ENCODE assay signal across 8 cellular contexts in genomic region chr12:122399592-122400373, GRCh38. TPM values are rescaled to one million over a fixed set of nuclear protein-coding genes. Genes with fewer than 3 reads are reported as not detected.
DNase-seq lines count a peak whose midpoint lies in the region; ATAC-seq lines count a peak whose summit lies in the region.

No MANE protein-coding gene starts in this region.

- H3K27me3 ChIP-seq in mononuclear cell (ENCODE audit: insufficient read depth, low read length), result no peaks in the 10 kb centered on the region
- H3K27me3 ChIP-seq in stomach smooth muscle (ENCODE audit: control insufficient read depth in 1 of 2, insufficient read depth in 2 of 2, low read length in 2 of 2), result no peaks in the 10 kb centered on the region

- H3K4me1 ChIP-seq in mononuclear cell (ENCODE audit: insufficient read depth, low read length), result peaks cover 29% of the 10 kb centered on the region
- H3K4me1 ChIP-seq in stomach smooth muscle (ENCODE audit: control insufficient read depth, insufficient read depth, low read length), result peaks cover 31% of the 10 kb centered on the region

- peaks cover 0 to 4% of the 10 kb centered on the region in 2 donors for H3K36me3 ChIP-seq in stomach smooth muscle (ENCODE audit: control insufficient read depth in 2 of 2, insufficient read depth in 2 of 2, low read length in 2 of 2)

- H3K4me3 ChIP-seq in mononuclear cell (ENCODE audit: low read length) (peak overlapping the region; percentile 5), stomach smooth muscle (ENCODE audit: low read length in 2 of 2) (peak overlapping the region; percentile 10 to 52)

- in situ Hi-C loops in Caki2 (cut with HindIII; ENCODE audit: low pct_unique_long_range_greater_than_20kb, low sequenced_read_pairs), result no loop called here

- ATAC-seq in HG03520 (IDR thresholded peaks at IDR 0.05; ENCODE audit: unreplicated experiment), result no peak

- H3K9me3 ChIP-seq in mononuclear cell (ENCODE audit: low read depth, low read length) (no peaks in the 10 kb centered on the region), stomach smooth muscle (ENCODE audit: control insufficient read depth in 2 of 2, low read length in 2 of 2) (no peaks in the 10 kb centered on the region)

- peak overlapping the region; percentile 47 to 72 for H3K9ac ChIP-seq in stomach smooth muscle (ENCODE audit: low read length in 2 of 2)

- peak; percentile 85 for DNase-seq in Caki2 (ENCODE audit: low read depth)
- peak; percentile 66 for DNase-seq in HK-2 (ENCODE audit: unreplicated experiment)
- DNase-seq in NOMO-1 treated with DMSO at 0.1 percent for 48 hours (lab: John Stamatoyannopoulos, UW; ENCODE audit: unreplicated experiment), result peak; percentile 73
- peak; percentile 61 for DNase-seq in activated CD8-positive, alpha-beta memory T cell treated with anti-CD3 and anti-CD28 coated beads, Interleukin-2, amount 50 U/mL, for 48 hours
- peak; percentile 58 for DNase-seq in epidermal melanocyte (ENCODE audit: insufficient read length, low spot score)

- peak overlapping the region; percentile 93 for H3K27ac ChIP-seq in stomach smooth muscle (ENCODE audit: low read length)

RNA-seq across cellular contexts. Expression of gene CLIP1, which starts 22.7 kb away (rescaled TPM):
- 26.9 and 28.4 TPM in 2 replicates for total RNA-seq in Caki2 (2014; rRNA removed; shearing (Covaris generic); ENCODE audit: low replicate concordance)
- 65.8 TPM for total RNA-seq in mononuclear cell
